In genomic region chr17:80791758-80792284, GRCh38 we compare ENCODE assay signal across 8 cellular contexts.
A peak's percentile ranks its signal among the peaks of the same experiment; 100 is the strongest.
DNase-seq lines count a peak whose midpoint lies in the region; ATAC-seq and TF ChIP-seq lines count a peak whose summit lies in the region.
"Had no signal": no experiment of that assay in that cellular context is flagged by ENCODE, and none has a peak within 500 bp of the region (broad histone marks: within the 10 kb centered on the region; RNA-seq: fewer than 3 reads in every experiment).

No MANE protein-coding gene starts in this region.

- H3K4me2 ChIP-seq in fibroblast of lung (ENCODE audit: extremely low read depth, insufficient read depth, low read length), result peak overlapping the region; percentile 62

- H3K36me3 ChIP-seq in KOPT-K1 (ENCODE audit: insufficient read depth, low read length) (peaks cover 58% of the 10 kb centered on the region), fibroblast of lung (ENCODE audit: control insufficient read depth, insufficient read depth, low read length) (no peaks in the 10 kb centered on the region)

- no peak for TF ChIP-seq CTCF in fibroblast of lung (conservative IDR thresholded peaks at IDR 0.05 in 1 of 2, IDR thresholded peaks at IDR 0.05 in 1 of 2; ENCODE audit: low read depth in 1 of 2, low read length in 2 of 2)

- no peak overlapping the region for H3K4me3 ChIP-seq in fibroblast of lung (replicated peaks in 1 of 4; ENCODE audit: control extremely low read depth in 1 of 4, insufficient read depth in 1 of 4, low read depth in 3 of 4, low read length in 4 of 4)

- H3K27ac ChIP-seq in KOPT-K1 (ENCODE audit: low read depth, low read length, poor library complexity, severe bottlenecking), result peak overlapping the region; percentile 94
- peak overlapping the region; percentile 93 for H3K27ac ChIP-seq in fibroblast of lung (ENCODE audit: insufficient read depth, low read length)
- H3K27ac ChIP-seq: VCaP had no signal

- peaks cover 16% of the 10 kb centered on the region for H3K9me3 ChIP-seq in KOPT-K1 (ENCODE audit: insufficient read depth, low read length, poor library complexity, severe bottlenecking)
- H3K9me3 ChIP-seq in fibroblast of lung (ENCODE audit: control insufficient read depth, insufficient read depth, low read depth, low read length), result no peaks in the 10 kb centered on the region

- H4K20me1 ChIP-seq in fibroblast of lung (ENCODE audit: control insufficient read depth, extremely low read depth, insufficient read depth, low read length), result no peaks in the 10 kb centered on the region

- H2AFZ ChIP-seq in fibroblast of lung (ENCODE audit: low read length), result no peak overlapping the region

- ATAC-seq in GM19463 (IDR thresholded peaks at IDR 0.05; ENCODE audit: unreplicated experiment) (no peak), HG02870 (IDR thresholded peaks at IDR 0.05; ENCODE audit: unreplicated experiment) (no peak)

- H3K9ac ChIP-seq in fibroblast of lung (ENCODE audit: insufficient read depth, low read length), result peak overlapping the region; percentile 20

- DNase-seq in activated T-cell treated with anti-CD3 and anti-CD28 coated beads for 48 hours (ENCODE audit: low read depth) (peak; percentile 49), fibroblast of lung (ENCODE audit: low read depth in 2 of 2) (peak; percentile 97 to 99), renal cortical epithelial cell (ENCODE audit: low read depth) (peak; percentile 92), NCI-H2107 treated with DMSO at 0.1 percent for 48 hours (lab: John Stamatoyannopoulos, UW; ENCODE audit: unreplicated experiment) (no peak)

- H3K4me1 ChIP-seq in fibroblast of lung (ENCODE audit: control insufficient read depth, extremely low read depth, insufficient read depth, low read length), result peaks cover 62% of the 10 kb centered on the region

- no peaks in the 10 kb centered on the region for H3K27me3 ChIP-seq in fibroblast of lung (ENCODE audit: control insufficient read depth, insufficient read depth, low read length)

- peaks cover 7% of the 10 kb centered on the region for H3K79me2 ChIP-seq in fibroblast of lung (ENCODE audit: control insufficient read depth, insufficient read depth, low read length)
